In genomic region chr16:75286996-75287395, GRCh38 we compare ENCODE assay signal across 26 cellular contexts. TPM values are rescaled to one million over a fixed set of nuclear protein-coding genes. Genes with fewer than 3 reads are reported as not detected.
"Had no signal": no experiment of that assay in that cellular context is flagged by ENCODE, and none has a peak within 500 bp of the region (broad histone marks: within the 10 kb centered on the region; RNA-seq: fewer than 3 reads in every experiment).

No MANE protein-coding gene starts in this region.

- H3K36me3 ChIP-seq: breast epithelium, pancreas, thoracic aorta had no signal

- H3K27ac ChIP-seq: breast epithelium, heart left ventricle, left lung, pancreas, psoas muscle, sigmoid colon, thoracic aorta had no signal

- H3K9me3 ChIP-seq: breast epithelium, heart left ventricle, left lung, lower lobe of right lung, pancreas, psoas muscle, sigmoid colon, thoracic aorta, upper lobe of left lung had no signal

- H3K27ac Mint-ChIP-seq: activated naive CD4-positive, alpha-beta T cell treated with anti-CD3 and anti-CD28 coated beads, Interleukin-2, amount 10 ng/mL, durations not matched to agents 7 days and 5 days; activated T-helper 1 cell treated with anti-CD3 and anti-CD28 coated beads, Interleukin-12 subunit alpha, Interleukin-12 subunit beta, Interleukin-2, Interleukin-4 antibody, amounts not matched to agents 30 ng/mL and 10 ng/mL and 1 ng/mL, durations not matched to agents 14 hours and 24 hours and 36 hours; natural killer cell; stimulated activated naive CD8-positive, alpha-beta T cell treated with anti-CD3 and anti-CD28 coated beads, Interleukin-15, Interleukin-2, amounts not matched to agents 100 ng/mL and 50 ng/mL, for 24 hours had no signal

- ATAC-seq: activated CD4-positive, CD25-positive, alpha-beta regulatory T cell treated with anti-CD3 and anti-CD28 coated beads, Interleukin-2, amount 50 U/mL, for 24 hours; natural killer cell; pancreas; psoas muscle; stimulated activated effector memory CD8-positive, alpha-beta T cell treated with anti-CD3 and anti-CD28 coated beads, Interleukin-12 subunit alpha, Interleukin-12 subunit beta, amount 100 ng/mL, for 72 hours had no signal

- H3K9me3 Mint-ChIP-seq: activated naive CD4-positive, alpha-beta T cell treated with anti-CD3 and anti-CD28 coated beads, Interleukin-2, amount 10 ng/mL, durations not matched to agents 7 days and 5 days; activated T-helper 1 cell treated with anti-CD3 and anti-CD28 coated beads, Interleukin-12 subunit alpha, Interleukin-12 subunit beta, Interleukin-2, Interleukin-4 antibody, amounts not matched to agents 30 ng/mL and 10 ng/mL and 1 ng/mL, durations not matched to agents 14 hours and 24 hours and 36 hours; natural killer cell; stimulated activated effector memory CD8-positive, alpha-beta T cell treated with anti-CD3 and anti-CD28 coated beads, Interleukin-12 subunit alpha, Interleukin-12 subunit beta, amount 100 ng/mL, for 72 hours; stimulated activated naive CD8-positive, alpha-beta T cell treated with anti-CD3 and anti-CD28 coated beads, Interleukin-15, Interleukin-2, amounts not matched to agents 100 ng/mL and 50 ng/mL, for 24 hours had no signal

- H3K27me3 ChIP-seq: breast epithelium, heart left ventricle, left lung, pancreas, sigmoid colon, upper lobe of left lung had no signal

- H3K4me3 Mint-ChIP-seq: activated naive CD4-positive, alpha-beta T cell treated with anti-CD3 and anti-CD28 coated beads, Interleukin-2, amount 10 ng/mL, durations not matched to agents 7 days and 5 days; activated T-helper 1 cell treated with anti-CD3 and anti-CD28 coated beads, Interleukin-12 subunit alpha, Interleukin-12 subunit beta, Interleukin-2, Interleukin-4 antibody, amounts not matched to agents 30 ng/mL and 10 ng/mL and 1 ng/mL, durations not matched to agents 14 hours and 24 hours and 36 hours; stimulated activated effector memory CD8-positive, alpha-beta T cell treated with anti-CD3 and anti-CD28 coated beads, Interleukin-12 subunit alpha, Interleukin-12 subunit beta, amount 100 ng/mL, for 72 hours; stimulated activated naive CD8-positive, alpha-beta T cell treated with anti-CD3 and anti-CD28 coated beads, Interleukin-15, Interleukin-2, amounts not matched to agents 100 ng/mL and 50 ng/mL, for 24 hours had no signal

- DNase-seq: activated CD4-positive, alpha-beta T cell treated with anti-CD3 and anti-CD28 coated beads for 48 hours; activated CD4-positive, alpha-beta T cell treated with anti-CD3 and anti-CD28 coated beads, Interleukin-2, amount 50 U/mL, for 48 hours; activated CD8-positive, alpha-beta memory T cell treated with anti-CD3 and anti-CD28 coated beads for 24 hours; activated gamma-delta T cell; activated naive CD4-positive, alpha-beta T cell treated with anti-CD3 and anti-CD28 coated beads, Interleukin-2, amount 10 ng/mL, durations not matched to agents 7 days and 5 days; activated T-cell treated with anti-CD3 and anti-CD28 coated beads, Interleukin-2, amount 50 U/mL, for 1 hour; amniotic stem cell; central memory CD4-positive, alpha-beta T cell; heart left ventricle; hypothalamus; mesenchymal stem cell; natural killer cell; pancreas; psoas muscle; sigmoid colon; stimulated activated CD4-positive, alpha-beta T cell treated with anti-CD3 and anti-CD28 coated beads, Interleukin-4, amount 100 ng/mL, for 24 hours; T-helper 1 cell had no signal

- H3K4me3 ChIP-seq: breast epithelium, heart left ventricle, left lung, lower lobe of right lung, pancreas, psoas muscle, sigmoid colon, thoracic aorta, upper lobe of left lung had no signal

RNA-seq across cellular contexts. Expression of gene BCAR1, which starts 35.6 kb away (rescaled TPM):
- total RNA-seq: natural killer cell had no signal
